Comparison of ENCODE assay signal across 25 cellular contexts in the genomic region with DNA sequence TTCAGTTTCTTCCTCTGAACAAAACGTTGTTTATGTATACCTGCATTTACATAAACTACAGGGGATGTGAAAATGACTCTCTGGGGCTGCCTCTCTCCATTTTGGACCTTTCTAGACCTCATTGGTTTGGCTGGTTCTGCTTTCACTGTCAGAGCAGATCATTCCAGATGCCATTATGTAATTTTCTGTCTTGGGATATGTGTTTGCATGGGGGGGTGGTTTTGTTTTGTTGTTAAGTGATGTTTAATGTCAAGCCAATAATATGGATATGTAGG.
DNase-seq lines count a peak whose midpoint lies in the region; ATAC-seq and TF ChIP-seq lines count a peak whose summit lies in the region.
"Had no signal": no experiment of that assay in that cellular context is flagged by ENCODE, and none has a peak within 500 bp of the region (broad histone marks: within the 10 kb centered on the region; RNA-seq: fewer than 3 reads in every experiment).

No MANE protein-coding gene starts in this region.

- H3K4me1 ChIP-seq in adrenal gland (replicated peaks in 1 of 2), result peaks cover 9 to 24% of the 10 kb centered on the region in 2 donors
- H3K4me1 ChIP-seq: breast epithelium, thyroid gland had no signal

- CTCF ChIA-PET in GM10248 (lab: Yijun Ruan, JAX), result interaction anchor here (1.3 kb wide), 1 partner anchor 46 kb away, joined by 3 read pairs; no protein-coding TSS in a partner anchor

- TF ChIP-seq CTCF in GM10248 (IDR thresholded peaks at IDR 0.05; ENCODE audit: control extremely low read depth, extremely low read depth, low read depth, missing control alignments) (no peak), adrenal gland (IDR thresholded peaks at IDR 0.05) (no peak)

- intact Hi-C loops in adrenal gland (cut with DNase I), result no loop called here

- POLR2A ChIA-PET in GM10248 (lab: Yijun Ruan, JAX), result no interaction called here

- no peak overlapping the region for H3K4me3 ChIP-seq in adrenal gland
- H3K4me3 ChIP-seq: breast epithelium, coronary artery, thyroid gland had no signal

- DNase-seq in GM10248 (ENCODE audit: extremely low spot score), result peak; percentile 13
- no peak for DNase-seq in adrenal gland
- DNase-seq in NCI-H187 (lab: John Stamatoyannopoulos, UW), result no peak
- no peak for DNase-seq in UCSD-AML1 (lab: John Stamatoyannopoulos, UW; ENCODE audit: unreplicated experiment)
- DNase-seq: activated CD4-positive, alpha-beta T cell treated with anti-CD3 and anti-CD28 coated beads, Interleukin-2, amount 10 ng/mL, durations not matched to agents 7 days and 5 days; activated effector memory CD4-positive, alpha-beta T cell treated with Interleukin-2 at 50 U/mL for 16 hours; endodermal cell; mammary epithelial cell; NCI-H1417 treated with DMSO at 0.1 percent for 48 hours; NCI-H2107; NCI-H510A; NK-92 treated with Interleukin-12 subunit alpha and Interleukin-12 subunit beta, amount 100 ng/mL, for 24 hours; small intestine; stimulated activated naive CD4-positive, alpha-beta T cell; thyroid gland had no signal

- ATAC-seq in GM19351 (IDR thresholded peaks at IDR 0.05; ENCODE audit: unreplicated experiment) (peak; percentile 46), HG03039 (IDR thresholded peaks at IDR 0.05; ENCODE audit: unreplicated experiment) (peak; percentile 46), HG02970 (IDR thresholded peaks at IDR 0.05; ENCODE audit: low FRiP score, unreplicated experiment) (no peak), GM21737 (IDR thresholded peaks at IDR 0.05; ENCODE audit: unreplicated experiment) (no peak)
- ATAC-seq: HepG2, T-cell had no signal

- WGBS in adrenal gland, 4 donors, result 64 to 79% (median 68%) methylated on average over 1 of the region's 1 CpG

- H3K36me3 ChIP-seq in adrenal gland (replicated peaks in 1 of 2), result no peaks in the 10 kb centered on the region
- H3K36me3 ChIP-seq: breast epithelium, neutrophil, thyroid gland had no signal

- H3K27ac ChIP-seq in adrenal gland, result peak overlapping the region in 4 of 5 donors; percentile 11 to 53 (median 36)
- H3K27ac ChIP-seq: breast epithelium, coronary artery, HL-60, neutrophil, thyroid gland had no signal

- H3K27me3 ChIP-seq in adrenal gland, result no peaks in the 10 kb centered on the region
- H3K27me3 ChIP-seq: breast epithelium, neutrophil, thyroid gland had no signal

- H3K9me3 ChIP-seq in adrenal gland (replicated peaks in 1 of 3), result no peaks in the 10 kb centered on the region
- H3K9me3 ChIP-seq: breast epithelium, neutrophil, thyroid gland had no signal

- TF ChIP-seq POLR2A in adrenal gland (IDR thresholded peaks at IDR 0.05), result no peak

Comparison
In these comparisons a context has a peak if more than half of its experiments do, and no peak if none do; other contexts are left out.
1. ATAC-seq: peak in GM19351 (single experiment) and HG03039 (single experiment); none in HG02970 (single experiment) and GM21737 (single experiment).